ENCODE assay signal across 14 cellular contexts in the genomic region with DNA sequence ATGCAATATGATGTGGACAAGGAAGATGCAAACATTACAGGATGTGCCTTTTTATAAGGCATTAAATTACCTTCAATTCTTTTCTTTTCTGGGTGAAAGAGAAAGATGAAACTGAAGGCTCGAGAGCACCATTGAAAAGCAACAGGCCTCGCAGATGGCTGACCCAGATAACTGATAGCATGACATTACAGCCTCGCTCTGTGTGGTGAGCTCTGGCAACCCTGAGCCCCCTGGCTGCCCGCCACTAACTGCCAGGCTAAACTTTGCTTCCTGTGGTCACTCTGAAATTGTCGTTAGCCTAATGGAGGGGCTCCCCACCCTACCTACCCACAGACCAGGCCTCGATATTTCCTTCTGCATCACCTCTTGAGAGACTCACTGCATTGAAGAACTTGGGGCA.
DNase-seq lines count a peak whose midpoint lies in the region; ATAC-seq, FAIRE-seq and TF ChIP-seq lines count a peak whose summit lies in the region.
"Had no signal": no experiment of that assay in that cellular context is flagged by ENCODE, and none has a peak within 500 bp of the region (broad histone marks: within the 10 kb centered on the region; RNA-seq: fewer than 3 reads in every experiment).

No MANE protein-coding gene starts in this region.

- TF ChIP-seq CTCF in GM12865 (IDR thresholded peaks at IDR 0.05; ENCODE audit: insufficient read depth, low read depth, low read length, missing control alignments) (no peak), A673 (conservative IDR thresholded peaks at IDR 0.05; ENCODE audit: low read depth, low read length) (no peak)

- CTCF ChIA-PET in A673 (lab: Charles Lee): no interaction called here

- H3K9me3 ChIP-seq in small intestine (ENCODE audit: control insufficient read depth, low read depth) (no peaks in the 10 kb centered on the region), A673 (ENCODE audit: low read depth, low read length, poor library complexity, severe bottlenecking) (no peaks in the 10 kb centered on the region)

- DNase-seq in GM12865 (ENCODE audit: low read depth): peak; percentile 44
- peak; percentile 61 for DNase-seq in SK-N-DZ (ENCODE audit: low spot score)
- peak; percentile 67 to 85 for DNase-seq in erythroblast (lab: John Stamatoyannopoulos, UW)
- no peak for DNase-seq in small intestine
- DNase-seq in A673 (ENCODE audit: low spot score): no peak
- DNase-seq: HCEC 1CT, NCI-H1417 treated with DMSO at 0.1 percent for 48 hours, NCI-H2029, NCI-H524, PC-9 had no signal

- WGBS in small intestine, 3 donors: 74 to 79% (median 77%) methylated on average over 6 of the region's 6 CpGs

- H3K27me3 ChIP-seq in small intestine (ENCODE audit: control insufficient read depth in 2 of 2, insufficient read depth in 2 of 2, low read length in 2 of 2) (no peaks in the 10 kb centered on the region), A673 (replicated peaks; ENCODE audit: insufficient read depth, low read depth, low read length, poor library complexity) (no peaks in the 10 kb centered on the region)

- no peak for FAIRE-seq in small intestine (lab: Jason Lieb, UNC)
- FAIRE-seq: GM19239 had no signal

- no TSS peak for BruUV-seq in A673 (replicated peaks; lab: Mats Ljungman, UMichigan)

- no peaks in the 10 kb centered on the region for H3K36me3 ChIP-seq in small intestine (ENCODE audit: control insufficient read depth in 2 of 2, insufficient read depth in 2 of 2, low read length in 2 of 2)
- no peaks in the 10 kb centered on the region for H3K36me3 ChIP-seq in A673 (ENCODE audit: insufficient read depth, low read length, poor library complexity, severe bottlenecking)

- ATAC-seq in HG03432 (IDR thresholded peaks at IDR 0.05; ENCODE audit: unreplicated experiment) (peak; percentile 48), GM18861 (IDR thresholded peaks at IDR 0.05; ENCODE audit: unreplicated experiment) (no peak), HG03460 (IDR thresholded peaks at IDR 0.05; ENCODE audit: unreplicated experiment) (no peak)

- H3K27ac ChIP-seq in small intestine (ENCODE audit: low read depth in 1 of 2, low read length in 1 of 2) (no peak overlapping the region), A673 (ENCODE audit: low read depth, low read length, poor library complexity, severe bottlenecking) (no peak overlapping the region)
- H3K27ac ChIP-seq: PC-9 had no signal

- POLR2A ChIA-PET in A673 (lab: Charles Lee; ENCODE audit: low non-redundant PET): no interaction called here

- intact Hi-C loops in A673 (cut with micrococcal nuclease; ENCODE audit: unreplicated experiment): no loop called here

- H3K4me3 ChIP-seq in GM12865 (ENCODE audit: low read depth, low read length) (no peak overlapping the region), small intestine (ENCODE audit: low read depth in 1 of 2, low read length in 2 of 2) (no peak overlapping the region), A673 (ENCODE audit: low read depth, low read length, poor library complexity, severe bottlenecking) (no peak overlapping the region)
- H3K4me3 ChIP-seq: PC-9 had no signal

- no peak for TF ChIP-seq POLR2A in erythroblast (IDR thresholded peaks at IDR 0.05; ENCODE audit: low read length)

- H3K4me1 ChIP-seq in small intestine (ENCODE audit: control insufficient read depth in 2 of 2, insufficient read depth in 1 of 2, low read depth in 1 of 2, low read length in 1 of 2): no peaks in the 10 kb centered on the region
- no peaks in the 10 kb centered on the region for H3K4me1 ChIP-seq in A673 (ENCODE audit: insufficient read depth, low read length, poor library complexity, severe bottlenecking)

Comparison
In these comparisons a context has a peak if more than half of its experiments do, and no peak if none do; other contexts are left out.
1. DNase-seq: peak in GM12865 (single experiment), SK-N-DZ (single experiment) and erythroblast (2 of 2); none in small intestine (single experiment) and A673 (single experiment).